23 cellular contexts compared by ENCODE assay signal in genomic region chr22:46132830-46133587, GRCh38.
"Had no signal": no experiment of that assay in that cellular context is flagged by ENCODE, and none has a peak within 500 bp of the region (broad histone marks: within the 10 kb centered on the region; RNA-seq: fewer than 3 reads in every experiment).

No MANE protein-coding gene starts in this region.

- H3K9ac ChIP-seq: KMS-11 had no signal

- H3K4me1 ChIP-seq: ascending aorta had no signal

- ATAC-seq: activated CD4-positive, alpha-beta T cell treated with anti-CD3 and anti-CD28 coated beads for 36 hours; activated CD4-positive, CD25-positive, alpha-beta regulatory T cell treated with anti-CD3 and anti-CD28 coated beads, Interleukin-2, amount 50 U/mL, for 24 hours; activated CD8-positive, alpha-beta T cell treated with anti-CD3 and anti-CD28 coated beads, Interleukin-2, amount 10 ng/mL, durations not matched to agents 7 days and 5 days had no signal

- H3K4me3 ChIP-seq: ascending aorta, cardiac muscle cell, Peyer's patch had no signal

- H3K36me3 ChIP-seq: ascending aorta, cardiac muscle cell, Peyer's patch had no signal

- H3K27me3 ChIP-seq: ascending aorta, cardiac muscle cell, Peyer's patch had no signal

- H3K27ac ChIP-seq: ascending aorta, cardiac muscle cell, KMS-11, Peyer's patch had no signal

- H3K9me3 ChIP-seq: ascending aorta, Peyer's patch had no signal

- H3K4me2 ChIP-seq: KMS-11 had no signal

- DNase-seq: activated CD4-positive, alpha-beta T cell treated with anti-CD3 and anti-CD28 coated beads for 36 hours; activated CD4-positive, alpha-beta T cell treated with anti-CD3 and anti-CD28 coated beads, Interleukin-2, amount 10 ng/mL, durations not matched to agents 7 days and 5 days; activated CD4-positive, alpha-beta T cell treated with anti-CD3 and anti-CD28 coated beads, Interleukin-2, amount 50 U/mL, for 48 hours; activated CD8-positive, alpha-beta T cell treated with anti-CD3 and anti-CD28 coated beads, Interleukin-2, amount 10 ng/mL, durations not matched to agents 7 days and 5 days; activated gamma-delta T cell; activated naive CD4-positive, alpha-beta T cell treated with Interleukin-2 at 50 U/mL for 16 hours; activated naive CD8-positive, alpha-beta T cell treated with anti-CD3 and anti-CD28 coated beads, Interleukin-2, amount 10 ng/mL, durations not matched to agents 7 days and 5 days; activated T-cell treated with anti-CD3 and anti-CD28 coated beads, Interleukin-2, amount 50 U/mL, for 24 hours; amygdala; MM.1S; MV-4-11; NCI-H1092; NCI-H1436 treated with DMSO at 0.1 percent for 48 hours; NCI-H1694 treated with DMSO at 0.1 percent for 48 hours; NCI-H2029; NCI-H345; NCI-H524 treated with DMSO at 0.1 percent for 48 hours; Peyer's patch; RPMI8226 had no signal
